21 cellular contexts compared by ENCODE assay signal in the genomic region with DNA sequence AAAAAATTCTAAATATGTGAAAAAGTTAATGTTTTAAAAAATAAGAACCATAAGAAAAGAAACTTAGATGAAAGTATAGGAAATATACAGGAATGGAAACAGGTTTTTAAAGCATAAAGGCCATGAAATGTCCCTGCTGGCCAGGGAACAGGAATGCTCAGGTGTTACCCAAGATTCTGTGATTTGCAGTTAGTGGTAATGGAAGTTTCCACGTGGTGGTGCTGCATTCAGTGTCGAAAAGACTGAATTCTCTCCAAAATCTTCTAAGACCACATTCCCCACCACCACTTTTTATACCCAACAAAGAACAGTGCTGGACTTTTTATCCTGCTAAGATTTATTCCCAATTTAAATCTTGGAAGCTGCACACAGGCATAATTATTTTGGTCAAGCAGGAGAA.
DNase-seq lines count a peak whose midpoint lies in the region; ATAC-seq and TF ChIP-seq lines count a peak whose summit lies in the region.
"Had no signal": no experiment of that assay in that cellular context is flagged by ENCODE, and none has a peak within 500 bp of the region (broad histone marks: within the 10 kb centered on the region; RNA-seq: fewer than 3 reads in every experiment).

No MANE protein-coding gene starts in this region.

- H3K9ac ChIP-seq in H9 (ENCODE audit: extremely low read depth, insufficient read length, low read length) = no peak overlapping the region
- peak overlapping the region; percentile 47 for H3K9ac ChIP-seq in skeletal muscle satellite cell (ENCODE audit: low read depth, low read length)

- no peaks in the 10 kb centered on the region for H4K20me1 ChIP-seq in H9 (ENCODE audit: control insufficient read depth, insufficient read depth, insufficient read length)

- no peak overlapping the region for H3K4ac ChIP-seq in H9 (ENCODE audit: low read depth, low read length)

- no peak overlapping the region for H2AFZ ChIP-seq in H9 (ENCODE audit: low read length)

- DNase-seq in H9 = no peak
- peak; percentile 39 for DNase-seq in astrocyte of the hippocampus (ENCODE audit: low read depth, low spot score)
- DNase-seq in iPS-NIHi11 (ENCODE audit: low spot score) = peak; percentile 18
- no peak for DNase-seq in NCI-H82 (lab: John Stamatoyannopoulos, UW)
- DNase-seq: activated gamma-delta T cell treated with Interleukin-2 at 50 U/mL for 16 hours, adrenal gland, Caco-2, left colon, midbrain, NCI-H2029, NCI-H226, NCI-H774, SJCRH30, T-helper 17 cell had no signal

- no peak overlapping the region for H2BK12ac ChIP-seq in H9 (ENCODE audit: insufficient read length, low read depth, low read length)

- TF ChIP-seq CTCF in H9 (conservative IDR thresholded peaks at IDR 0.05) = peak; percentile 38; the same call in 1 of the 3 replicates

- H3K4me2 ChIP-seq in H9 (ENCODE audit: insufficient read depth, insufficient read length, low read length) (no peak overlapping the region), skeletal muscle satellite cell (ENCODE audit: low read length) (peak overlapping the region; percentile 55)

- no peak overlapping the region for H3K27ac Mint-ChIP-seq in H9
- H3K27ac Mint-ChIP-seq: T-helper 17 cell had no signal

- H3K36me3 ChIP-seq in skeletal muscle satellite cell (ENCODE audit: insufficient read depth, low read length) = no peaks in the 10 kb centered on the region
- H3K36me3 ChIP-seq: adrenal gland, SJCRH30 had no signal

- H4K5ac ChIP-seq in H9 (ENCODE audit: insufficient read length, low read depth, low read length) = no peak overlapping the region

- no peak overlapping the region for H3K23ac ChIP-seq in H9 (ENCODE audit: insufficient read length, low read depth, low read length)

- H3K18ac ChIP-seq in H9 (ENCODE audit: insufficient read length, low read depth, low read length) = no peak overlapping the region

- H2BK5ac ChIP-seq in H9 (ENCODE audit: insufficient read length, low read length) = no peak overlapping the region

- H2BK15ac ChIP-seq in H9 (ENCODE audit: low read depth, low read length) = no peak overlapping the region

- no peak overlapping the region for H3K56ac ChIP-seq in H9 (ENCODE audit: insufficient read length, low read depth, low read length)

- no peak overlapping the region for H3K4me3 Mint-ChIP-seq in H9
- H3K4me3 Mint-ChIP-seq: neural crest cell, T-helper 17 cell had no signal

- no peaks in the 10 kb centered on the region for H3K79me2 ChIP-seq in H9 (ENCODE audit: insufficient read depth, low read length)

- WGBS in H9 (ENCODE audit: extremely low coverage, insufficient read length, low lambda C conversion rate) = no CpG with 5 or more reads among the region's 2 CpGs

- H3K27ac ChIP-seq in H9 (ENCODE audit: insufficient read length, low read depth, low read length) = no peak overlapping the region
- H3K27ac ChIP-seq: adrenal gland, SJCRH30 had no signal

- H3K9me3 ChIP-seq in H9 (ENCODE audit: control insufficient read depth, low read depth, low read length) = no peaks in the 10 kb centered on the region
- H3K9me3 ChIP-seq in skeletal muscle satellite cell (replicated peaks; ENCODE audit: low read length) = no peaks in the 10 kb centered on the region
- H3K9me3 ChIP-seq: adrenal gland, Caco-2, SJCRH30 had no signal

- H4K91ac ChIP-seq in H9 (ENCODE audit: insufficient read length, low read depth, low read length) = no peak overlapping the region

- no peaks in the 10 kb centered on the region for H3K27me3 Mint-ChIP-seq in H9 (ENCODE audit: low read depth)

- H3T11ph ChIP-seq in H9 (ENCODE audit: low read length) = no peak overlapping the region

- no peak overlapping the region for H2BK120ac ChIP-seq in H9 (ENCODE audit: low read depth, low read length, poor library complexity, severe bottlenecking)

- no peaks in the 10 kb centered on the region for H3K27me3 ChIP-seq in H9 (ENCODE audit: insufficient read depth, low read length)
- H3K27me3 ChIP-seq in skeletal muscle satellite cell (ENCODE audit: control insufficient read depth, insufficient read depth, low read length) = no peaks in the 10 kb centered on the region
- H3K27me3 ChIP-seq: adrenal gland, SJCRH30 had no signal

- no peaks in the 10 kb centered on the region for H3K4me1 ChIP-seq in H9 (ENCODE audit: insufficient read depth, low read length)
- peaks cover 24% of the 10 kb centered on the region for H3K4me1 ChIP-seq in skeletal muscle satellite cell (ENCODE audit: control insufficient read depth, insufficient read depth, low read length)
- H3K4me1 ChIP-seq: adrenal gland, Caco-2, SJCRH30 had no signal

- no peaks in the 10 kb centered on the region for H3K9me3 Mint-ChIP-seq in H9

- no peak overlapping the region for H4K8ac ChIP-seq in H9 (replicated peaks; ENCODE audit: insufficient read length, low read depth, low read length)

- H2AK5ac ChIP-seq in H9 (ENCODE audit: insufficient read length, low read length) = no peak overlapping the region

- H2BK20ac ChIP-seq in H9 (ENCODE audit: low read depth, low read length, poor library complexity, severe bottlenecking) = no peak overlapping the region

- H3K36me3 Mint-ChIP-seq in H9 (ENCODE audit: insufficient read depth in 1 of 3, low read depth in 3 of 3) = no peaks in the 10 kb centered on the region

- H3K23me2 ChIP-seq in H9 (ENCODE audit: insufficient read length, low read depth, low read length, poor library complexity, severe bottlenecking) = no peaks in the 10 kb centered on the region

- no peak for ATAC-seq in HG02798 (IDR thresholded peaks at IDR 0.05; ENCODE audit: poor library complexity, unreplicated experiment)
- no peak for ATAC-seq in HG03039 (IDR thresholded peaks at IDR 0.05; ENCODE audit: unreplicated experiment)
- ATAC-seq in GM19023 (IDR thresholded peaks at IDR 0.05; ENCODE audit: unreplicated experiment) = no peak
- ATAC-seq: K562, left colon, Panc1, T-helper 17 cell had no signal

- H3K14ac ChIP-seq in H9 (ENCODE audit: insufficient read depth, low read length) = no peak overlapping the region

- H3K4me1 Mint-ChIP-seq in H9 = 0 out of 4 replicates have a peak, but pooled peaks cover 0 to 2% of the 10 kb centered on the region in 2 experiments
- H3K4me1 Mint-ChIP-seq: neural crest cell, T-helper 17 cell had no signal

- no peaks in the 10 kb centered on the region for H3K79me1 ChIP-seq in H9 (ENCODE audit: insufficient read depth, low read depth, low read length, poor library complexity, severe bottlenecking)

- H3K4me3 ChIP-seq in skeletal muscle satellite cell (ENCODE audit: low read length) = peak overlapping the region; percentile 8
- H3K4me3 ChIP-seq: adrenal gland, K562, SJCRH30 had no signal

Comparison
In these comparisons a context has a peak if more than half of its experiments do, and no peak if none do; other contexts are left out.
1. DNase-seq: peak in astrocyte of the hippocampus (single experiment) and iPS-NIHi11 (single experiment); none in H9 (single experiment) and NCI-H82 (single experiment).